In genomic region chr1:155006601-155007101, GRCh38 we compare ENCODE assay signal across 8 cellular contexts. TPM values are rescaled to one million over a fixed set of nuclear protein-coding genes. Genes with fewer than 3 reads are reported as not detected.
DNase-seq lines count a peak whose midpoint lies in the region; ATAC-seq and TF ChIP-seq lines count a peak whose summit lies in the region.

No MANE protein-coding gene starts in this region.

- no peak for TF ChIP-seq CTCF in thoracic aorta (IDR thresholded peaks at IDR 0.05)

- H3K4me3 ChIP-seq in thoracic aorta, result peak overlapping the region; percentile 23

- peaks cover 52 to 64% of the 10 kb centered on the region in 2 donors for H3K4me1 ChIP-seq in thoracic aorta (ENCODE audit: control insufficient read depth in 1 of 2, low read depth in 2 of 2)

- DNase-seq in EH (ENCODE audit: low read depth), result peak; percentile 48
- DNase-seq in NCI-H2171 (lab: John Stamatoyannopoulos, UW), result peak; percentile 20
- peak; percentile 26 for DNase-seq in activated naive CD4-positive, alpha-beta T cell treated with anti-CD3 and anti-CD28 coated beads, Interleukin-2, amount 50 U/mL, for 16 hours
- DNase-seq in thoracic aorta (ENCODE audit: low spot score), result no peak
- no peak for DNase-seq in OCI-M2 (lab: John Stamatoyannopoulos, UW; ENCODE audit: unreplicated experiment)

- H3K9me3 ChIP-seq in thoracic aorta, result no peaks in the 10 kb centered on the region

- H3K27me3 ChIP-seq in layer of hippocampus (ENCODE audit: control insufficient read depth, insufficient read depth, low read length) (no peaks in the 10 kb centered on the region), thoracic aorta (replicated peaks; ENCODE audit: insufficient read depth) (no peaks in the 10 kb centered on the region)

- H3K36me3 ChIP-seq in thoracic aorta, result peaks cover 3% of the 10 kb centered on the region

- H3K27ac ChIP-seq in layer of hippocampus (ENCODE audit: low read depth, low read length) (peak overlapping the region; percentile 99), thoracic aorta (peak overlapping the region; percentile 92 to 99)

- no peak for ATAC-seq in thoracic aorta (ENCODE audit: insufficient number of reproducible peaks, low FRiP score, low read depth)
- ATAC-seq in HG03196 (IDR thresholded peaks at IDR 0.05; ENCODE audit: unreplicated experiment), result no peak
- no peak for ATAC-seq in GM21619 (IDR thresholded peaks at IDR 0.05; ENCODE audit: unreplicated experiment)

RNA-seq across cellular contexts. Expression of gene ZBTB7B, which starts 4.0 kb away (rescaled TPM):
- total RNA-seq in thoracic aorta, result 10 to 100 TPM; 35.3 to 66.3 TPM

RNA-seq across cellular contexts. Expression of gene LENEP, which starts 13.3 kb away (rescaled TPM):
- total RNA-seq in thoracic aorta, result not detected

RNA-seq across cellular contexts. Expression of gene FLAD1, which starts 23.5 kb away (rescaled TPM):
- total RNA-seq in thoracic aorta, result 10 to 100 TPM; 23.8 to 27.2 TPM

RNA-seq across cellular contexts. Expression of gene DCST2, which starts 26.9 kb away (rescaled TPM):
- total RNA-seq in thoracic aorta, result under 1 TPM in 1 of 2 donors, not detected in 1; 0.42 TPM

RNA-seq across cellular contexts. Expression of gene DCST1, which starts 27.0 kb away (rescaled TPM):
- not detected for total RNA-seq in thoracic aorta

Comparison
In these comparisons a context has a peak if more than half of its experiments do, and no peak if none do; other contexts are left out.
1. DNase-seq: peak in EH (single experiment), NCI-H2171 (single experiment) and activated naive CD4-positive, alpha-beta T cell treated with anti-CD3 and anti-CD28 coated beads, Interleukin-2, amount 50 U/mL, for 16 hours (single experiment); none in thoracic aorta (single experiment) and OCI-M2 (single experiment).